Comparison of ENCODE assay signal across 7 cellular contexts in the genomic region with DNA sequence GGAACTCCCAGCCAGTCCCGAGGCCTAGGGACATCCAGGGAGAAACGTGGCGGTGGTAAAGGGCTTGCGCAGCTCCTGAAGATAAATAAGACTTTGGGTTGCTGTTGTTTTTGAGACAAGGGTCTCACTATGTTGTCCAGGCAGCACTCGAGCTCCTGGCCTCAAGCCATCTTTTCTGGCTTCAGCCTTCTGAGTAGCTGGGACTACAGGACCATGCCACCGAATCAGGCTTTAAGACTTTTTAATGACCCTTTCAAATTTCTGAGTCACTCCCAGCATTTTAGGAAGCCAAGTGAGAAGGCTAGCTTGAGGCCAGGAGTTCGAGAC. TPM values are rescaled to one million over a fixed set of nuclear protein-coding genes. Genes with fewer than 3 reads are reported as not detected.
A peak's percentile ranks its signal among the peaks of the same experiment; 100 is the strongest.
DNase-seq lines count a peak whose midpoint lies in the region; ATAC-seq and TF ChIP-seq lines count a peak whose summit lies in the region.

No MANE protein-coding gene starts in this region.

- ATAC-seq in activated CD8-positive, alpha-beta T cell treated with anti-CD3 and anti-CD28 coated beads for 36 hours: no peak
- no peak for ATAC-seq in stimulated activated naive B cell treated with anti-CD40 and anti-IgM and Interleukin-4, amounts not matched to agents 10 μg/mL and 1 μg/mL and 100 μg/mL, for 72 hours (replicated peaks)

- H3K27ac ChIP-seq in iPS-18a (ENCODE audit: low read length) (no peak overlapping the region), PC-9 (no peak overlapping the region)

- H3K4me3 Mint-ChIP-seq in activated CD8-positive, alpha-beta T cell treated with anti-CD3 and anti-CD28 coated beads for 36 hours: peak overlapping the region; percentile 89
- peak overlapping the region; percentile 97 for H3K4me3 Mint-ChIP-seq in stimulated activated naive B cell treated with anti-CD40 and anti-IgM and Interleukin-4, amounts not matched to agents 10 μg/mL and 1 μg/mL and 100 μg/mL, for 72 hours

- H3K9ac ChIP-seq in iPS-18a (ENCODE audit: low read length): peak overlapping the region; percentile 70

- no peaks in the 10 kb centered on the region for H3K27me3 Mint-ChIP-seq in activated CD8-positive, alpha-beta T cell treated with anti-CD3 and anti-CD28 coated beads for 36 hours
- no peaks in the 10 kb centered on the region for H3K27me3 Mint-ChIP-seq in stimulated activated naive B cell treated with anti-CD40 and anti-IgM and Interleukin-4, amounts not matched to agents 10 μg/mL and 1 μg/mL and 100 μg/mL, for 72 hours

- H3K9me2 ChIP-seq in PC-9 (ENCODE audit: insufficient read depth): no peaks in the 10 kb centered on the region

- H3K79me2 ChIP-seq in PC-9 (ENCODE audit: low read depth): peaks cover 62% of the 10 kb centered on the region

- peaks cover 3% of the 10 kb centered on the region; the same call in 1 of the 2 replicates for H4K20me1 ChIP-seq in PC-9 (ENCODE audit: insufficient read depth)

- POLR2A ChIA-PET in activated CD8-positive, alpha-beta T cell treated with anti-CD3 and anti-CD28 coated beads for 36 hours (lab: Charles Lee): interaction anchor here (1.0 to 1.9 kb wide), 5 partner anchors 9 to 309 kb away, joined by 3 to 5 read pairs (median 3); no protein-coding TSS in a partner anchor
- POLR2A ChIA-PET in PC-9 (lab: Charles Lee; ENCODE audit: unreplicated experiment): interaction anchor here (0.6 to 0.9 kb wide), 4 partner anchors 38 to 69 kb away, joined by 3 to 7 read pairs (median 4); no protein-coding TSS in a partner anchor

- H3K9me3 ChIP-seq in iPS-18a (ENCODE audit: control insufficient read depth, low read depth, low read length) (no peaks in the 10 kb centered on the region), PC-9 (ENCODE audit: insufficient read depth, low read depth) (no peaks in the 10 kb centered on the region)

- CTCF ChIA-PET in activated CD8-positive, alpha-beta T cell treated with anti-CD3 and anti-CD28 coated beads for 36 hours (lab: Charles Lee): interaction anchor here (0.7 to 1.6 kb wide), 7 partner anchors 10 to 155 kb away, joined by 3 to 9 read pairs (median 3); partner anchors contain the start of gene CLTA
- CTCF ChIA-PET in PC-9 (lab: Charles Lee): no interaction called here

- H3K4me1 Mint-ChIP-seq in activated CD8-positive, alpha-beta T cell treated with anti-CD3 and anti-CD28 coated beads for 36 hours (ENCODE audit: low read depth): peaks cover 10% of the 10 kb centered on the region
- H3K4me1 Mint-ChIP-seq in stimulated activated naive B cell treated with anti-CD40 and anti-IgM and Interleukin-4, amounts not matched to agents 10 μg/mL and 1 μg/mL and 100 μg/mL, for 72 hours: peaks cover 3 to 9% of the 10 kb centered on the region in 2 donors

- H3K27ac Mint-ChIP-seq in activated CD8-positive, alpha-beta T cell treated with anti-CD3 and anti-CD28 coated beads for 36 hours: peak overlapping the region; percentile 92
- H3K27ac Mint-ChIP-seq in stimulated activated naive B cell treated with anti-CD40 and anti-IgM and Interleukin-4, amounts not matched to agents 10 μg/mL and 1 μg/mL and 100 μg/mL, for 72 hours: peak overlapping the region; percentile 98

- H3K9me3 Mint-ChIP-seq in activated CD8-positive, alpha-beta T cell treated with anti-CD3 and anti-CD28 coated beads for 36 hours: no peaks in the 10 kb centered on the region
- H3K9me3 Mint-ChIP-seq in stimulated activated naive B cell treated with anti-CD40 and anti-IgM and Interleukin-4, amounts not matched to agents 10 μg/mL and 1 μg/mL and 100 μg/mL, for 72 hours: no peaks in the 10 kb centered on the region

- peaks cover 2% of the 10 kb centered on the region for H3K36me3 Mint-ChIP-seq in activated CD8-positive, alpha-beta T cell treated with anti-CD3 and anti-CD28 coated beads for 36 hours (ENCODE audit: low read depth)
- peaks cover 3 to 4% of the 10 kb centered on the region in 2 donors for H3K36me3 Mint-ChIP-seq in stimulated activated naive B cell treated with anti-CD40 and anti-IgM and Interleukin-4, amounts not matched to agents 10 μg/mL and 1 μg/mL and 100 μg/mL, for 72 hours

- no peaks in the 10 kb centered on the region for H3K4me1 ChIP-seq in iPS-18a (ENCODE audit: control insufficient read depth, low read depth, low read length)
- H3K4me1 ChIP-seq in PC-9 (replicated peaks; ENCODE audit: insufficient read depth): no peaks in the 10 kb centered on the region

- H2AFZ ChIP-seq in PC-9: no peak overlapping the region

- no TSS peak for BruUV-seq in PC-9 (replicated peaks; lab: Mats Ljungman, UMichigan)

- H3F3A ChIP-seq in PC-9 (ENCODE audit: insufficient read depth, low read depth): peaks cover 8% of the 10 kb centered on the region; the same call in 1 of the 2 replicates

- TF ChIP-seq CTCF in HFF-Myc (IDR thresholded peaks at IDR 0.05; ENCODE audit: low read depth, low read length, missing control alignments) (no peak), PC-9 (conservative IDR thresholded peaks at IDR 0.05) (no peak)
- no peak for TF ChIP-seq CTCF in activated CD8-positive, alpha-beta T cell treated with anti-CD3 and anti-CD28 coated beads for 36 hours (IDR thresholded peaks at IDR 0.05)

- H3K4me2 ChIP-seq in PC-9: no peak overlapping the region

- H3K4me3 ChIP-seq in HFF-Myc (replicated peaks; ENCODE audit: low read depth, low read length) (peak overlapping the region; percentile 64), iPS-18a (ENCODE audit: low read length) (peak overlapping the region; percentile 90), PC-9 (no peak overlapping the region)

- intact Hi-C loops in activated CD8-positive, alpha-beta T cell treated with anti-CD3 and anti-CD28 coated beads for 36 hours (cut with micrococcal nuclease): no loop called here
- intact Hi-C loops in PC-9 (cut with micrococcal nuclease; ENCODE audit: unreplicated experiment): no loop called here

- no peaks in the 10 kb centered on the region for H3K27me3 ChIP-seq in iPS-18a (ENCODE audit: control insufficient read depth, insufficient read depth, low read length)
- H3K27me3 ChIP-seq in PC-9 (ENCODE audit: insufficient read depth, low read depth): no peaks in the 10 kb centered on the region

- DNase-seq in HFF-Myc (ENCODE audit: extremely low read depth, low read depth) (no peak), AG08396 (ENCODE audit: low spot score) (no peak), PC-9 (no peak)
- DNase-seq in activated CD8-positive, alpha-beta T cell treated with anti-CD3 and anti-CD28 coated beads for 36 hours: no peak
- DNase-seq in stimulated activated naive B cell treated with anti-CD40 and anti-IgM and Interleukin-4, amounts not matched to agents 10 μg/mL and 1 μg/mL and 100 μg/mL, for 72 hours: no peak
- DNase-seq in stimulated activated CD8-positive, alpha-beta memory T cell treated with anti-CD3 and anti-CD28 coated beads, Interleukin-4, amount 100 ng/mL, for 48 hours: no peak

- H3K36me3 ChIP-seq in iPS-18a (ENCODE audit: control insufficient read depth, low read depth, low read length): no peaks in the 10 kb centered on the region
- H3K36me3 ChIP-seq in PC-9 (ENCODE audit: low read depth): no peaks in the 10 kb centered on the region

RNA-seq across cellular contexts. Expression of gene GNE, which starts 0.7 kb away (rescaled TPM):
- total RNA-seq in activated CD8-positive, alpha-beta T cell treated with anti-CD3 and anti-CD28 coated beads for 36 hours: 10 to 100 TPM; 11.6 to 12.0 TPM
- 20.2 and 23.2 TPM in 2 replicates for total RNA-seq in PC-9 (2021)
